8 cellular contexts compared by ENCODE assay signal in the genomic region with DNA sequence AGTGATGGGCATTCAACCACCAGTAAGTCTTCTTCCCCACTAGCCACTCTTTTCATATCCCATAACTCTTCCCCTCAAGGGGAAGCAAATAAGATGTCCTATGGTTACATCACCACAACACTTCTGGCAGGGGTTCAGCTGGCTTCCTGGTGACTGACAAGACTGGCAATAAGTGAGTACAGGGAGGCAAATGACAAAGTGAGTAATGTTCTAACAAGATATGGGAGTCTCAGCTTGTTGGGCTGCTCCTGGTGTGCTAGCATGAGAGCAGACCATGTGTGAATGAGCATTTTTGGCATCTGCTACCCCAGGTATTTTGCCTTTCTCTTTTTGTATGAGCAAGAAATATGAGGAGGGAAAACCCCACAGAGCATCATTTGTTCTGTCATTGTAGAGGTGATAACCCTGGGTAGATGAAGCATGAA. TPM values are rescaled to one million over a fixed set of nuclear protein-coding genes. Genes with fewer than 3 reads are reported as not detected.
DNase-seq lines count a peak whose midpoint lies in the region; ATAC-seq and TF ChIP-seq lines count a peak whose summit lies in the region.

No MANE protein-coding gene starts in this region.

- no peaks in the 10 kb centered on the region for H3K9me2 ChIP-seq in MM.1S (replicated peaks; ENCODE audit: insufficient read depth, low read length)

- no peak overlapping the region for H3K27ac ChIP-seq in ascending aorta
- H3K27ac ChIP-seq in MM.1S (ENCODE audit: low read length): no peak overlapping the region

- H3K9ac ChIP-seq in MM.1S (ENCODE audit: low read length): no peak overlapping the region

- DNase-seq in GM10266 (ENCODE audit: extremely low spot score) (peak; percentile 10), NCI-H2107 treated with DMSO at 0.1 percent for 48 hours (lab: John Stamatoyannopoulos, UW; ENCODE audit: unreplicated experiment) (peak; percentile 15), glomerular visceral epithelial cell (ENCODE audit: extremely low spot score) (peak; percentile 60), ascending aorta (ENCODE audit: low spot score in 2 of 2) (no peak), MM.1S (no peak), AG08396 (ENCODE audit: low spot score) (no peak)
- peak; percentile 24 for DNase-seq in activated CD8-positive, alpha-beta memory T cell treated with anti-CD3 and anti-CD28 coated beads, Interleukin-2, amount 50 U/mL, for 4 hours

- H3K9me3 ChIP-seq in ascending aorta: no peaks in the 10 kb centered on the region
- no peaks in the 10 kb centered on the region for H3K9me3 ChIP-seq in MM.1S (replicated peaks; ENCODE audit: insufficient read depth, low read length)

- H3K36me3 ChIP-seq in ascending aorta (no peaks in the 10 kb centered on the region), MM.1S (replicated peaks; ENCODE audit: insufficient read depth, low read length) (no peaks in the 10 kb centered on the region)

- H3F3A ChIP-seq in MM.1S (ENCODE audit: insufficient read depth, low read length): no peaks in the 10 kb centered on the region

- H3K4me3 ChIP-seq in ascending aorta: no peak overlapping the region
- H3K4me3 ChIP-seq in MM.1S (ENCODE audit: low read length): no peak overlapping the region

- no peaks in the 10 kb centered on the region for H3K27me3 ChIP-seq in ascending aorta
- no peaks in the 10 kb centered on the region for H3K27me3 ChIP-seq in MM.1S (replicated peaks; ENCODE audit: insufficient read depth, low read length)

- intact Hi-C loops in ascending aorta (cut with DNase I): no loop called here

- ATAC-seq in HG02623 (IDR thresholded peaks at IDR 0.05; ENCODE audit: unreplicated experiment): no peak

- H3K4me1 ChIP-seq in ascending aorta (no peaks in the 10 kb centered on the region), MM.1S (ENCODE audit: low read length) (no peaks in the 10 kb centered on the region)

- no peak overlapping the region for H2AFZ ChIP-seq in MM.1S (ENCODE audit: low read length)

- no peak overlapping the region for H3K4me2 ChIP-seq in MM.1S (ENCODE audit: low read depth, low read length)

- no peaks in the 10 kb centered on the region for H3K79me2 ChIP-seq in MM.1S (ENCODE audit: low read length)

- H4K20me1 ChIP-seq in MM.1S (ENCODE audit: insufficient read depth, low read length): no peaks in the 10 kb centered on the region

- TF ChIP-seq CTCF in GM10266 (IDR thresholded peaks at IDR 0.05; ENCODE audit: control insufficient read depth, insufficient read depth, low read depth, missing control alignments) (no peak), ascending aorta (IDR thresholded peaks at IDR 0.05) (no peak), MM.1S (IDR thresholded peaks at IDR 0.05; ENCODE audit: low read length) (no peak)

RNA-seq across cellular contexts. Expression of a gene that starts 9.9 kb away (rescaled TPM):
- total RNA-seq in ascending aorta: not detected

RNA-seq across cellular contexts. Expression of a gene that starts 32.2 kb away (rescaled TPM):
- 6.9 TPM for total RNA-seq in ascending aorta

RNA-seq across cellular contexts. Expression of a gene that starts 54.8 kb away (rescaled TPM):
- total RNA-seq in ascending aorta: 141 TPM

Comparison
In these comparisons a context has a peak if more than half of its experiments do, and no peak if none do; other contexts are left out.
1. DNase-seq: peak in GM10266 (single experiment), NCI-H2107 treated with DMSO at 0.1 percent for 48 hours (single experiment), activated CD8-positive, alpha-beta memory T cell treated with anti-CD3 and anti-CD28 coated beads, Interleukin-2, amount 50 U/mL, for 4 hours (single experiment) and glomerular visceral epithelial cell (single experiment); none in ascending aorta (0 of 2), MM.1S (single experiment) and AG08396 (single experiment).